ENCODE assay signal across 22 cellular contexts in the genomic region with DNA sequence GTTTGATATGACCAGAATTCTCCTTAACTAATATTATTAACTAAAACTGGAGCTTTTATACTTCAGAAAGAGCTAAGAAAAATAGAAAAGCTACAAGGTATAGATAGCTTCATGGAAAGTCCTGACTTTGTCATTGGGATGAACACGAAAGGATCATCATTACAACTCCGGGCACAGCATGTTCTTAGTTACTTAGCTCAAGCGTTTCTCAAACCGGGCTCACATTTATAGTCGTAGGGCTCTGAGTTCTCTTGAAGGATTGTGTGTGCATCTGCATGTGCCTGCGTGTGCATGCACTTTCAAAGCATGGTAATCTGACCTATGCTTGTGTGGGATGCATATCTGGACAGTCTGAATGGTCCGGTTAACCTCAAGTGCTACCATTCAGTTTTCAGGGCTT.
"Had no signal": no experiment of that assay in that cellular context is flagged by ENCODE, and none has a peak within 500 bp of the region (broad histone marks: within the 10 kb centered on the region; RNA-seq: fewer than 3 reads in every experiment).

No MANE protein-coding gene starts in this region.

- H3K36me3 ChIP-seq: esophagus muscularis mucosa, heart right ventricle, left lung, lower lobe of right lung had no signal

- H3K27me3 ChIP-seq: dorsolateral prefrontal cortex, esophagus muscularis mucosa, foreskin keratinocyte, heart right ventricle, left lung had no signal

- H3K4me3 ChIP-seq: coronary artery, dorsolateral prefrontal cortex, esophagus muscularis mucosa, heart right ventricle, left lung, lower lobe of right lung, mucosa of descending colon had no signal

- H3K27ac ChIP-seq: coronary artery, dorsolateral prefrontal cortex, esophagus muscularis mucosa, foreskin keratinocyte, heart right ventricle, left lung, lower lobe of right lung had no signal

- ATAC-seq: foreskin keratinocyte, heart right ventricle, left cardiac atrium, left lung, left ventricle myocardium superior, lower lobe of right lung, mucosa of descending colon had no signal

- H3K9me3 ChIP-seq: esophagus muscularis mucosa, heart right ventricle, left lung, lower lobe of right lung, mucosa of descending colon had no signal

- H3K4me1 ChIP-seq: foreskin keratinocyte, left lung, lower lobe of right lung had no signal

- FAIRE-seq: colon, endothelial cell of umbilical vein, frontal cortex, islet of Langerhans, keratinocyte had no signal

- DNase-seq: dermis blood vessel endothelial cell; dorsolateral prefrontal cortex; effector CD4-positive, alpha-beta T cell; effector memory CD4-positive, alpha-beta T cell; foreskin keratinocyte; glutamatergic neuron; head of caudate nucleus; heart right ventricle; hippocampal formation; left cardiac atrium; left lung; left ventricle myocardium superior; lower lobe of right lung; mesenchymal stem cell; mucosa of descending colon had no signal
